In genomic region chr12:31922341-31923062, GRCh38 we compare ENCODE assay signal across 12 cellular contexts. TPM values are rescaled to one million over a fixed set of nuclear protein-coding genes. Genes with fewer than 3 reads are reported as not detected.
A peak's percentile ranks its signal among the peaks of the same experiment; 100 is the strongest.
DNase-seq lines count a peak whose midpoint lies in the region; ATAC-seq, FAIRE-seq and TF ChIP-seq lines count a peak whose summit lies in the region.
"Had no signal": no experiment of that assay in that cellular context is flagged by ENCODE, and none has a peak within 500 bp of the region (broad histone marks: within the 10 kb centered on the region; RNA-seq: fewer than 3 reads in every experiment).

No MANE protein-coding gene starts in this region.

- peak; percentile 34; the same call in 2 of the 3 replicates for ATAC-seq in HepG2
- no peak for ATAC-seq in right lobe of liver
- ATAC-seq: K562 had no signal

- no peak for TF ChIP-seq CTCF in HepG2 (CRISPR knock-in tag; IDR thresholded peaks at IDR 0.05)
- TF ChIP-seq CTCF in right lobe of liver (IDR thresholded peaks at IDR 0.05), result no peak
- no peak for TF ChIP-seq CTCF in RWPE1 (conservative IDR thresholded peaks at IDR 0.05; ENCODE audit: low read depth)
- no peak for TF ChIP-seq CTCF in epithelial cell of esophagus (IDR thresholded peaks at IDR 0.05; ENCODE audit: insufficient read depth, low read depth, low read length, missing control alignments)
- TF ChIP-seq CTCF in mesothelial cell of epicardium (IDR thresholded peaks at IDR 0.05; ENCODE audit: unreplicated experiment), result no peak

- no peak for TF ChIP-seq POLR2A in HepG2 (IDR thresholded peaks at IDR 0.05; ENCODE audit: insufficient read depth in 1 of 2, low read depth in 2 of 2, low read length in 2 of 2)
- no peak for TF ChIP-seq POLR2A in right lobe of liver (IDR thresholded peaks at IDR 0.05)

- H3K27ac ChIP-seq in HepG2 (ENCODE audit: extremely low read length, insufficient read depth, low read length) (no peak overlapping the region), right lobe of liver (no peak overlapping the region), RWPE1 (no peak overlapping the region)

- POLR2A ChIA-PET in HepG2 (lab: Yijun Ruan, JAX), result no interaction called here
- POLR2A ChIA-PET in RWPE1 (lab: Yijun Ruan, JAX; ENCODE audit: low non-redundant PET), result interaction anchor here (0.5 kb wide), 1 partner anchor 191 kb away, joined by 3 read pairs; no protein-coding TSS in a partner anchor
- POLR2A ChIA-PET in activated CD4-positive, alpha-beta T cell treated with anti-CD3 and anti-CD28 coated beads, Interleukin-2, amount 10 ng/mL, durations not matched to agents 7 days and 5 days (lab: Charles Lee), result no interaction called here

- no peak for FAIRE-seq in HepG2 (lab: Jason Lieb, UNC)
- FAIRE-seq: K562 had no signal

- in situ Hi-C loops in HepG2 (cut with HindIII; ENCODE audit: extremely low pct_ligation_motif_present, low pct_unique_long_range_greater_than_20kb), result no loop called here

- H3K4me2 ChIP-seq in HepG2 (ENCODE audit: low read depth, low read length), result no peak overlapping the region

- TF ChIP-seq RAD21 in HepG2 (CRISPR knock-in tag; IDR thresholded peaks at IDR 0.05), result no peak

- no peaks in the 10 kb centered on the region for H4K20me1 ChIP-seq in HepG2 (ENCODE audit: insufficient read depth, low read length)

- H3K27me3 Mint-ChIP-seq in mesothelial cell of epicardium (ENCODE audit: low read depth), result no peaks in the 10 kb centered on the region
- no peaks in the 10 kb centered on the region for H3K27me3 Mint-ChIP-seq in activated CD4-positive, alpha-beta T cell treated with anti-CD3 and anti-CD28 coated beads, Interleukin-2, amount 10 ng/mL, durations not matched to agents 7 days and 5 days

- H3K9me3 Mint-ChIP-seq in mesothelial cell of epicardium, result peaks cover 32% of the 10 kb centered on the region
- peaks cover 33% of the 10 kb centered on the region for H3K9me3 Mint-ChIP-seq in activated CD4-positive, alpha-beta T cell treated with anti-CD3 and anti-CD28 coated beads, Interleukin-2, amount 10 ng/mL, durations not matched to agents 7 days and 5 days

- no peaks in the 10 kb centered on the region for H3K79me2 ChIP-seq in HepG2 (ENCODE audit: insufficient read depth, low read length)

- H3K4me1 ChIP-seq in HepG2 (ENCODE audit: insufficient read depth, low read length) (no peaks in the 10 kb centered on the region), right lobe of liver (no peaks in the 10 kb centered on the region)

- H3K4me1 Mint-ChIP-seq in mesothelial cell of epicardium, result no peaks in the 10 kb centered on the region
- H3K4me1 Mint-ChIP-seq in activated CD4-positive, alpha-beta T cell treated with anti-CD3 and anti-CD28 coated beads, Interleukin-2, amount 10 ng/mL, durations not matched to agents 7 days and 5 days, result peaks cover 11% of the 10 kb centered on the region

- no peak overlapping the region for H3K9ac ChIP-seq in HepG2 (ENCODE audit: insufficient read depth, low read depth, low read length)

- WGBS in HepG2 (ENCODE audit: low lambda C conversion rate), result 3% methylated on average over 1 of the region's 1 CpG
- WGBS in right lobe of liver (ENCODE audit: insufficient coverage, low coverage, low lambda C conversion rate, missing lambda C conversion rate), result 71% methylated on average over 1 of the region's 1 CpG

- TF ChIP-seq EP300 in HepG2 (IDR thresholded peaks at IDR 0.05; ENCODE audit: low read depth in 2 of 2, low read length in 2 of 2) (no peak), HepG2 (CRISPR knock-in tag; IDR thresholded peaks at IDR 0.05; ENCODE audit: borderline replicate concordance) (no peak)

- BruUV-seq in HepG2 (replicated peaks; lab: Mats Ljungman, UMichigan), result no TSS peak

- peaks cover 15% of the 10 kb centered on the region for H3K36me3 Mint-ChIP-seq in mesothelial cell of epicardium
- H3K36me3 Mint-ChIP-seq in activated CD4-positive, alpha-beta T cell treated with anti-CD3 and anti-CD28 coated beads, Interleukin-2, amount 10 ng/mL, durations not matched to agents 7 days and 5 days (ENCODE audit: low read depth), result peaks cover 23% of the 10 kb centered on the region

- no peaks in the 10 kb centered on the region for H3K27me3 ChIP-seq in HepG2 (ENCODE audit: control insufficient read depth in 1 of 2, insufficient read depth in 2 of 2, low read length in 2 of 2)
- no peaks in the 10 kb centered on the region for H3K27me3 ChIP-seq in right lobe of liver

- DNase-seq in HepG2 (ENCODE audit: low spot score) (peak; percentile 20), right lobe of liver (no peak), RWPE1 (ENCODE audit: low spot score) (peak; percentile 13), epithelial cell of esophagus (ENCODE audit: low read depth) (peak; percentile 47), mesothelial cell of epicardium (ENCODE audit: low spot score in 2 of 2, unreplicated experiment in 2 of 2) (no peak), NCI-H2081 treated with DMSO at 0.1 percent for 48 hours (lab: John Stamatoyannopoulos, UW) (no peak), NCI-H774 (lab: John Stamatoyannopoulos, UW) (no peak)
- no peak for DNase-seq in activated CD4-positive, alpha-beta T cell treated with anti-CD3 and anti-CD28 coated beads, Interleukin-2, amount 10 ng/mL, durations not matched to agents 7 days and 5 days
- DNase-seq: kidney glomerular epithelial cell; stimulated activated naive CD4-positive, alpha-beta T cell treated with Interleukin-2 at 50 U/mL for 16 hours; T-helper 1 cell had no signal

- H3K36me3 ChIP-seq in HepG2 (replicated peaks in 1 of 2; ENCODE audit: control insufficient read depth in 1 of 2, insufficient read depth in 2 of 2, low read length in 2 of 2) (no peaks in the 10 kb centered on the region), right lobe of liver (no peaks in the 10 kb centered on the region)

- H3K4me3 ChIP-seq in HepG2 (replicated peaks in 1 of 3; ENCODE audit: insufficient read depth in 1 of 3, low read depth in 2 of 3, low read length in 3 of 3) (no peak overlapping the region), right lobe of liver (no peak overlapping the region), epithelial cell of esophagus (ENCODE audit: low read length) (no peak overlapping the region)
- H3K4me3 ChIP-seq: K562 had no signal

- H2AFZ ChIP-seq in HepG2 (ENCODE audit: low read length), result no peak overlapping the region

- H3K27ac Mint-ChIP-seq in mesothelial cell of epicardium, result no peak overlapping the region
- no peak overlapping the region for H3K27ac Mint-ChIP-seq in activated CD4-positive, alpha-beta T cell treated with anti-CD3 and anti-CD28 coated beads, Interleukin-2, amount 10 ng/mL, durations not matched to agents 7 days and 5 days

- H3K4me3 Mint-ChIP-seq in mesothelial cell of epicardium, result no peak overlapping the region
- H3K4me3 Mint-ChIP-seq in activated CD4-positive, alpha-beta T cell treated with anti-CD3 and anti-CD28 coated beads, Interleukin-2, amount 10 ng/mL, durations not matched to agents 7 days and 5 days, result no peak overlapping the region

- CTCF ChIA-PET in HepG2 (lab: Yijun Ruan, JAX; ENCODE audit: low intra/inter-chr PET ratio, low total read pairs), result no interaction called here
- CTCF ChIA-PET in RWPE1 (lab: Yijun Ruan, JAX), result interaction anchor here (0.6 kb wide), 1 partner anchor 65 kb away, joined by 3 read pairs; no protein-coding TSS in a partner anchor
- CTCF ChIA-PET in activated CD4-positive, alpha-beta T cell treated with anti-CD3 and anti-CD28 coated beads, Interleukin-2, amount 10 ng/mL, durations not matched to agents 7 days and 5 days (lab: Charles Lee), result interaction anchor here (1.1 to 3.8 kb wide), 5 partner anchors 10 to 66 kb away, joined by 3 to 10 read pairs (median 5); partner anchors contain the start of gene RESF1

- H3K9me3 ChIP-seq in HepG2 (ENCODE audit: low read length) (peaks cover 27% of the 10 kb centered on the region), right lobe of liver (peaks cover 0 to 9% (median 3%) of the 10 kb centered on the region in 4 donors)

- intact Hi-C loops in HepG2 (cut with micrococcal nuclease; ENCODE audit: unreplicated experiment), result no loop called here
- intact Hi-C loops in right lobe of liver (cut with DNase I), result no loop called here

TF ChIP-seq in HepG2, 621 proteins besides CTCF, POLR2A, EP300 and RAD21:
- 0 out of 2 replicates have a peak, but pooled peaks have one; percentile 29 for TF ChIP-seq FOSL2 (CRISPR knock-in tag; IDR thresholded peaks at IDR 0.05)
- TF ChIP-seq SRF (IDR thresholded peaks at IDR 0.05; ENCODE audit: low read depth, low read length), result peak; percentile 85; the same call in 1 of the 2 replicates
- no peak for TF ChIP-seq NFE2L2 (IDR thresholded peaks at IDR 0.05; ENCODE audit: low read length)

RNA-seq across cellular contexts. Expression of gene RESF1, which starts 36.7 kb away (rescaled TPM):
- total RNA-seq in HepG2 (2016; rRNA removed; fragmentation: Illumina TruSeq; extraction: Trizol) (16.8 and 19.6 TPM in 2 replicates), right lobe of liver (10 to 100 TPM; 24.0 to 62.5 (median 42.8) TPM), mesothelial cell of epicardium (61.9 to 68.4 TPM (median 65.3 TPM) in 3 replicates)
- 7.5 and 7.6 TPM in 2 replicates for total RNA-seq in HepG2 (2016; cell fraction: cytosol; rRNA removed; fragmentation: Illumina TruSeq; extraction: Trizol; ENCODE audit: low read depth)
- total RNA-seq in HepG2 (2016; cell fraction: insoluble cytoplasmic fraction; rRNA removed; fragmentation: Illumina TruSeq; extraction: Trizol), result 17.0 and 17.2 TPM in 2 replicates
- 14.6 and 16.5 TPM in 2 replicates for total RNA-seq in HepG2 (2016; cell fraction: membrane; rRNA removed; fragmentation: Illumina TruSeq; extraction: Trizol)
- 21.5 and 27.0 TPM in 2 replicates for total RNA-seq in HepG2 (2016; cell fraction: nucleus; rRNA removed; fragmentation: Illumina TruSeq; extraction: Trizol)
- polyA plus RNA-seq in HepG2 (2011; rRNA removed), result 7.9 and 8.1 TPM in 2 replicates
- polyA plus RNA-seq in HepG2 (2011; cell fraction: cytosol; rRNA removed), result 3.8 and 6.9 TPM in 2 replicates
- 5.4 and 9.5 TPM in 2 replicates for polyA plus RNA-seq in HepG2 (2011; cell fraction: nucleus; rRNA removed)
- 13.3 and 13.5 TPM in 2 replicates for polyA plus RNA-seq in HepG2 (2012)
- 8.1 and 10.1 TPM in 2 replicates for polyA plus RNA-seq in HepG2 (2016; cell fraction: cytosol; fragmentation: Illumina TruSeq; extraction: Trizol; ENCODE audit: low read depth)
- polyA plus RNA-seq in HepG2 (2016; cell fraction: insoluble cytoplasmic fraction; fragmentation: Illumina TruSeq; extraction: Trizol; ENCODE audit: low read depth), result 14.7 and 15.3 TPM in 2 replicates
- 10.7 and 12.4 TPM in 2 replicates for polyA plus RNA-seq in HepG2 (2016; cell fraction: membrane; fragmentation: Illumina TruSeq; extraction: Trizol; ENCODE audit: low read depth)
- polyA plus RNA-seq in HepG2 (2016; cell fraction: nucleus; fragmentation: Illumina TruSeq; extraction: Trizol; ENCODE audit: insufficient read depth, low read depth), result 25.7 and 28.8 TPM in 2 replicates
- polyA minus RNA-seq in HepG2 (2011; rRNA and poly(A)+ RNA removed; ENCODE audit: low replicate concordance), result 4.4 and 8.3 TPM in 2 replicates
- polyA minus RNA-seq in HepG2 (2011; cell fraction: cytosol; rRNA and poly(A)+ RNA removed), result 11.1 and 13.0 TPM in 2 replicates
- polyA minus RNA-seq in HepG2 (2011; cell fraction: nucleus; rRNA and poly(A)+ RNA removed), result 25.9 and 43.3 TPM in 2 replicates
- 100 to 1,000 TPM; 137 to 183 TPM for total RNA-seq in activated CD4-positive, alpha-beta T cell treated with anti-CD3 and anti-CD28 coated beads, Interleukin-2, amount 10 ng/mL, durations not matched to agents 7 days and 5 days

Comparison
In these comparisons a context has a peak if more than half of its experiments do, and no peak if none do; other contexts are left out.
1. DNase-seq: peak in HepG2 (single experiment), RWPE1 (single experiment) and epithelial cell of esophagus (single experiment); none in right lobe of liver (0 of 3), mesothelial cell of epicardium (0 of 2), NCI-H2081 treated with DMSO at 0.1 percent for 48 hours (single experiment), NCI-H774 (single experiment) and activated CD4-positive, alpha-beta T cell treated with anti-CD3 and anti-CD28 coated beads, Interleukin-2, amount 10 ng/mL, durations not matched to agents 7 days and 5 days (single experiment).